Comparison of ENCODE assay signal across 8 cellular contexts in genomic region chr9:91515074-91515687, GRCh38.
DNase-seq lines count a peak whose midpoint lies in the region; ATAC-seq, FAIRE-seq and TF ChIP-seq lines count a peak whose summit lies in the region.

No MANE protein-coding gene starts in this region.

- TF ChIP-seq CTCF in bronchial epithelial cell (IDR thresholded peaks at IDR 0.05; ENCODE audit: insufficient read depth, low read length, severe bottlenecking), result no peak

- ATAC-seq in GM18867 (IDR thresholded peaks at IDR 0.05; ENCODE audit: unreplicated experiment) (peak; percentile 64), HG03025 (IDR thresholded peaks at IDR 0.05; ENCODE audit: low FRiP score, unreplicated experiment) (no peak)

- H3K4me3 ChIP-seq in ACC112 (ENCODE audit: low read depth, low read length) (peak overlapping the region; percentile 79), bronchial epithelial cell (ENCODE audit: low read depth, low read length) (no peak overlapping the region)

- H3K36me3 ChIP-seq in ACC112 (ENCODE audit: insufficient read depth, low read length), result no peaks in the 10 kb centered on the region
- H3K36me3 ChIP-seq in bronchial epithelial cell (ENCODE audit: control insufficient read depth, insufficient read depth, low read length), result no peaks in the 10 kb centered on the region

- H3K79me2 ChIP-seq in ACC112 (ENCODE audit: control insufficient read depth, insufficient read depth, low read length, unreplicated experiment), result no peaks in the 10 kb centered on the region

- H3K27me3 ChIP-seq in ACC112 (ENCODE audit: insufficient read depth, low read length) (no peaks in the 10 kb centered on the region), bronchial epithelial cell (ENCODE audit: control insufficient read depth, insufficient read depth, low read length) (no peaks in the 10 kb centered on the region)

- peak; percentile 89 for FAIRE-seq in bronchial epithelial cell (lab: Jason Lieb, UNC)

- H3K4me1 ChIP-seq in ACC112 (ENCODE audit: control insufficient read depth, insufficient read depth, low read length, unreplicated experiment), result peaks cover 5% of the 10 kb centered on the region

- peak; percentile 20 for DNase-seq in HK-2 (ENCODE audit: unreplicated experiment)
- peak; percentile 79 for DNase-seq in bronchial epithelial cell (ENCODE audit: low read depth)
- DNase-seq in myocyte (ENCODE audit: low read depth), result peak; percentile 51
- no peak for DNase-seq in stimulated activated CD4-positive, alpha-beta T cell treated with anti-CD3 and anti-CD28 coated beads, Interleukin-15, amount 100 ng/mL, for 24 hours
- DNase-seq in GOT3 (lab: John Stamatoyannopoulos, UW), result no peak

- H2AFZ ChIP-seq in ACC112 (ENCODE audit: low read length, unreplicated experiment), result peak overlapping the region; percentile 90

- peak overlapping the region; percentile 64 for H3K27ac ChIP-seq in ACC112 (ENCODE audit: low read depth, low read length)

Comparison
In these comparisons a context has a peak if more than half of its experiments do, and no peak if none do; other contexts are left out.
1. DNase-seq: peak in HK-2 (single experiment), bronchial epithelial cell (single experiment) and myocyte (single experiment); none in stimulated activated CD4-positive, alpha-beta T cell treated with anti-CD3 and anti-CD28 coated beads, Interleukin-15, amount 100 ng/mL, for 24 hours (single experiment) and GOT3 (single experiment).